ENCODE assay signal across 8 cellular contexts in genomic region chr17:50864747-50865059, GRCh38. TPM values are rescaled to one million over a fixed set of nuclear protein-coding genes. Genes with fewer than 3 reads are reported as not detected.
DNase-seq lines count a peak whose midpoint lies in the region; ATAC-seq, FAIRE-seq and TF ChIP-seq lines count a peak whose summit lies in the region.

No MANE protein-coding gene starts in this region.

- peaks cover 37% of the 10 kb centered on the region for H4K20me1 ChIP-seq in PC-3 (ENCODE audit: low read length)

- H3K27me3 Mint-ChIP-seq in CD4-positive, alpha-beta T cell, result peaks cover 5% of the 10 kb centered on the region

- no peak for DNase-seq in CD4-positive, alpha-beta T cell
- DNase-seq in PC-3 (no peak), RCC 7860 (ENCODE audit: low spot score) (no peak), NCI-H146 (lab: John Stamatoyannopoulos, UW) (no peak), NCI-H345 treated with DMSO at 0.1 percent for 48 hours (lab: John Stamatoyannopoulos, UW; ENCODE audit: unreplicated experiment) (no peak)

- no peak for ATAC-seq in CD4-positive, alpha-beta T cell (ENCODE audit: poor library complexity)
- no peak for ATAC-seq in PC-3
- no peak for ATAC-seq in HG02759 (IDR thresholded peaks at IDR 0.05; ENCODE audit: unreplicated experiment)

- H3K36me3 ChIP-seq in PC-3 (ENCODE audit: low read depth, low read length), result peaks cover 22% of the 10 kb centered on the region
- H3K36me3 ChIP-seq in endocrine pancreas (ENCODE audit: control insufficient read depth, insufficient read depth, low read length), result peaks cover 3% of the 10 kb centered on the region
- peaks cover 29% of the 10 kb centered on the region for H3K36me3 ChIP-seq in neutrophil

- peak overlapping the region; percentile 98 for H3K4me3 Mint-ChIP-seq in CD4-positive, alpha-beta T cell

- H3K27ac Mint-ChIP-seq in CD4-positive, alpha-beta T cell, result peak overlapping the region; percentile 97

- H3K36me3 Mint-ChIP-seq in CD4-positive, alpha-beta T cell (ENCODE audit: low read depth), result peaks cover 64% of the 10 kb centered on the region

- CTCF ChIA-PET in CD4-positive, alpha-beta T cell (lab: Charles Lee), result interaction anchor here (1.3 to 6.8 kb wide), 3 partner anchors 12 to 82 kb away, joined by 4 to 45 read pairs (median 5); no protein-coding TSS in a partner anchor
- CTCF ChIA-PET in PC-3 (lab: Charles Lee), result no interaction called here

- H3K27me3 ChIP-seq in CD4-positive, alpha-beta T cell (ENCODE audit: control insufficient read depth, insufficient read depth, low read length), result no peaks in the 10 kb centered on the region
- H3K27me3 ChIP-seq in PC-3 (ENCODE audit: low read length) (no peaks in the 10 kb centered on the region), endocrine pancreas (ENCODE audit: control insufficient read depth, insufficient read depth, low read length) (no peaks in the 10 kb centered on the region), neutrophil (no peaks in the 10 kb centered on the region)

- H3K4me1 Mint-ChIP-seq in CD4-positive, alpha-beta T cell (ENCODE audit: low read depth), result peaks cover 67% of the 10 kb centered on the region

- peaks cover 43% of the 10 kb centered on the region for H3K79me2 ChIP-seq in PC-3 (ENCODE audit: low read length)

- H3K9me3 Mint-ChIP-seq in CD4-positive, alpha-beta T cell, result no peaks in the 10 kb centered on the region

- H3K4me3 ChIP-seq in PC-3 (ENCODE audit: low read length) (peak overlapping the region; percentile 85), endocrine pancreas (ENCODE audit: control insufficient read depth, insufficient read depth, low read length) (peak overlapping the region; percentile 96), neutrophil (ENCODE audit: low read depth in 1 of 2, low read length in 1 of 2) (peak overlapping the region; percentile 82 to 83)

- no peak for TF ChIP-seq CTCF in CD4-positive, alpha-beta T cell (IDR thresholded peaks at IDR 0.05)
- TF ChIP-seq CTCF in PC-3 (conservative IDR thresholded peaks at IDR 0.05; ENCODE audit: low read depth, low read length), result no peak
- no peak for TF ChIP-seq CTCF in neutrophil (IDR thresholded peaks at IDR 0.05)

- intact Hi-C loops in CD4-positive, alpha-beta T cell (cut with DNase I, micrococcal nuclease), result loop anchor here (1.0 to 10.0 kb wide), 5 partner anchors 12 to 390 kb away; partner anchors contain the start of gene NME1 (in 1 of the 2)
- intact Hi-C loops in PC-3 (cut with micrococcal nuclease), result loop anchor here (5.0 kb wide), 1 partner anchor 288 kb away; the partner anchor contains the start of gene NME1

- FAIRE-seq in RCC 7860 (lab: Jason Lieb, UNC), result no peak

- H3K27ac ChIP-seq in CD4-positive, alpha-beta T cell (ENCODE audit: low read depth, low read length), result no peak overlapping the region
- no peak overlapping the region for H3K27ac ChIP-seq in PC-3 (ENCODE audit: low read length)
- peak overlapping the region; percentile 92 for H3K27ac ChIP-seq in neutrophil

- no peak overlapping the region for H2AFZ ChIP-seq in PC-3 (ENCODE audit: low read length)

- H3K9me2 ChIP-seq in PC-3 (replicated peaks; ENCODE audit: low read length), result no peaks in the 10 kb centered on the region

- POLR2A ChIA-PET in CD4-positive, alpha-beta T cell (lab: Charles Lee), result interaction anchor here (0.7 to 8.2 kb wide), 16 partner anchors 8 to 256 kb away, joined by 3 to 278 read pairs (median 28); partner anchors contain the start of gene SPAG9
- POLR2A ChIA-PET in PC-3 (lab: Charles Lee; ENCODE audit: unreplicated experiment), result no interaction called here

- H3K4me1 ChIP-seq in PC-3 (ENCODE audit: insufficient read depth, low read length), result peaks cover 39% of the 10 kb centered on the region
- H3K4me1 ChIP-seq in endocrine pancreas (ENCODE audit: control insufficient read depth, insufficient read depth, low read length), result peaks cover 27% of the 10 kb centered on the region
- peaks cover 44% of the 10 kb centered on the region in 2 experiments for H3K4me1 ChIP-seq in neutrophil (ENCODE audit: control insufficient read depth in 1 of 2, insufficient read depth in 1 of 2, low read depth in 1 of 2, low read length in 1 of 2)

- no peaks in the 10 kb centered on the region for H3K9me3 ChIP-seq in CD4-positive, alpha-beta T cell (ENCODE audit: control insufficient read depth, low read length)
- no peaks in the 10 kb centered on the region for H3K9me3 ChIP-seq in PC-3 (ENCODE audit: low read length)
- no peaks in the 10 kb centered on the region for H3K9me3 ChIP-seq in endocrine pancreas (ENCODE audit: control insufficient read depth, low read length)
- H3K9me3 ChIP-seq in neutrophil, result no peaks in the 10 kb centered on the region

- peak overlapping the region; percentile 81 for H3K4me2 ChIP-seq in PC-3 (ENCODE audit: low read length)

- BruUV-seq in PC-3 (replicated peaks; lab: Mats Ljungman, UMichigan), result no TSS peak

- peaks cover 5% of the 10 kb centered on the region for H3F3A ChIP-seq in PC-3 (ENCODE audit: low read length, unreplicated experiment)

- H3K9ac ChIP-seq in PC-3 (ENCODE audit: low read length) (peak overlapping the region; percentile 60), endocrine pancreas (ENCODE audit: control insufficient read depth, insufficient read depth, low read length) (peak overlapping the region; percentile 70)

RNA-seq across cellular contexts. Expression of gene TOB1, which starts 1.5 kb away (rescaled TPM):
- total RNA-seq in CD4-positive, alpha-beta T cell, result 100 to 1,000 TPM; 419 to 449 TPM
- 28.7 and 39.3 TPM in 2 replicates for total RNA-seq in PC-3 (2014; rRNA removed)

RNA-seq across cellular contexts. Expression of gene WFIKKN2, which starts 29.3 kb away (rescaled TPM):
- total RNA-seq in CD4-positive, alpha-beta T cell, result not detected
- not detected in 2 replicates for total RNA-seq in PC-3 (2014; rRNA removed)

Comparison
In these comparisons a context has a peak if more than half of its experiments do, and no peak if none do; other contexts are left out.
1. RNA of gene TOB1, which starts 1.5 kb away (total RNA-seq): 419 to 449 TPM in CD4-positive, alpha-beta T cell; 28.7 to 39.3 TPM in PC-3; every median in the first group is over 10 times any median in the second.
2. Peak in every context shown above with its lines, with median percentiles within 50 percentile points of each other: H3K4me3 ChIP-seq.